In genomic region chr2:49686291-49686690, GRCh38 we compare ENCODE assay signal across 14 cellular contexts.
DNase-seq lines count a peak whose midpoint lies in the region; ATAC-seq, FAIRE-seq and TF ChIP-seq lines count a peak whose summit lies in the region.
"Had no signal": no experiment of that assay in that cellular context is flagged by ENCODE, and none has a peak within 500 bp of the region (broad histone marks: within the 10 kb centered on the region; RNA-seq: fewer than 3 reads in every experiment).

No MANE protein-coding gene starts in this region.

- H3K4me1 Mint-ChIP-seq in GM23338 = peaks cover 5% of the 10 kb centered on the region; the same call in 2 of the 3 replicates
- H3K4me1 Mint-ChIP-seq in MCF 10A (ENCODE audit: insufficient read depth, unreplicated experiment) = no peaks in the 10 kb centered on the region
- H3K4me1 Mint-ChIP-seq: B cell had no signal

- no peak overlapping the region for H2BK120ac ChIP-seq in H1 (replicated peaks; ENCODE audit: low read depth, low read length)

- no peak overlapping the region for H3K27ac ChIP-seq in GM23338 (ENCODE audit: low read depth)
- H3K27ac ChIP-seq in KMS-11 = peak overlapping the region; percentile 53; the same call in 1 of the 2 replicates
- no peak overlapping the region for H3K27ac ChIP-seq in H1 (ENCODE audit: low read depth, low read length)
- H3K27ac ChIP-seq in iPS DF 6.9 (ENCODE audit: low read length) = no peak overlapping the region
- no peak overlapping the region for H3K27ac ChIP-seq in colonic mucosa

- H2BK12ac ChIP-seq in H1 (ENCODE audit: low read depth, low read length) = no peak overlapping the region

- TF ChIP-seq CTCF in GM23338 (conservative IDR thresholded peaks at IDR 0.05; ENCODE audit: low read depth in 2 of 2) (no peak), KMS-11 (conservative IDR thresholded peaks at IDR 0.05; ENCODE audit: low read depth, low read length) (no peak), H1 (IDR thresholded peaks at IDR 0.05; ENCODE audit: control extremely low read depth in 1 of 3, insufficient read depth in 1 of 3, low read depth in 1 of 3, low read length in 3 of 3) (no peak), MCF 10A (IDR thresholded peaks at IDR 0.05; ENCODE audit: unreplicated experiment) (no peak), colonic mucosa (IDR thresholded peaks at IDR 0.05) (no peak)

- H2BK15ac ChIP-seq in H1 (ENCODE audit: low read length) = no peak overlapping the region

- no peak overlapping the region for H3K9ac ChIP-seq in KMS-11
- no peak overlapping the region for H3K9ac ChIP-seq in H1 (replicated peaks in 1 of 4; ENCODE audit: extremely low read depth in 1 of 4, low read depth in 3 of 4, low read length in 3 of 4)
- no peak overlapping the region for H3K9ac ChIP-seq in colonic mucosa (ENCODE audit: low read depth in 2 of 2, low read length in 2 of 2)

- peak; percentile 57 for FAIRE-seq in H1 (lab: Jason Lieb, UNC)
- FAIRE-seq: A204.1, GM12878 had no signal

- no peak overlapping the region for H4K5ac ChIP-seq in H1 (ENCODE audit: insufficient read length, low read depth, low read length)

- no peak overlapping the region for H2AK5ac ChIP-seq in H1 (ENCODE audit: low read depth, low read length)

- no peak for TF ChIP-seq POLR2A in H1 (IDR thresholded peaks at IDR 0.05; ENCODE audit: control extremely low read depth in 1 of 2, low read depth in 2 of 2, low read length in 2 of 2)

- CTCF ChIA-PET in H1 (lab: Charles Lee; ENCODE audit: partially characterized antibody) = interaction anchor here (1.6 kb wide), 2 partner anchors 19 to 264 kb away, joined by 4 read pairs; no protein-coding TSS in a partner anchor
- CTCF ChIA-PET in MCF 10A (lab: Yijun Ruan, JAX) = interaction anchor here (0.6 to 5.2 kb wide), 2 partner anchors 459 to 737 kb away, joined by 3 to 40 read pairs; no protein-coding TSS in a partner anchor

- no peak overlapping the region for H3K18ac ChIP-seq in H1 (ENCODE audit: extremely low read depth, low read length)

- H3K4ac ChIP-seq in H1 (replicated peaks; ENCODE audit: insufficient read length, low read depth, low read length) = no peak overlapping the region

- H3K36me3 Mint-ChIP-seq in GM23338 (ENCODE audit: low read depth) (no peaks in the 10 kb centered on the region), MCF 10A (ENCODE audit: insufficient read depth, unreplicated experiment) (no peaks in the 10 kb centered on the region)
- H3K36me3 Mint-ChIP-seq: IgD-negative memory B cell had no signal

- no peaks in the 10 kb centered on the region for H3K4me1 ChIP-seq in GM23338 (ENCODE audit: insufficient read depth)
- peaks cover 38% of the 10 kb centered on the region for H3K4me1 ChIP-seq in KMS-11 (ENCODE audit: low read depth, poor library complexity, severe bottlenecking)
- no peaks in the 10 kb centered on the region for H3K4me1 ChIP-seq in H1 (replicated peaks in 1 of 4; ENCODE audit: control insufficient read depth in 3 of 4, insufficient read depth in 4 of 4, low read length in 3 of 4)
- H3K4me1 ChIP-seq in iPS DF 6.9 (ENCODE audit: control insufficient read depth, insufficient read depth, low read length) = no peaks in the 10 kb centered on the region
- no peaks in the 10 kb centered on the region for H3K4me1 ChIP-seq in colonic mucosa

- H3K27me3 Mint-ChIP-seq in GM23338 (ENCODE audit: insufficient read depth, low read depth, poor library complexity) = no peaks in the 10 kb centered on the region
- peaks cover 22% of the 10 kb centered on the region for H3K27me3 Mint-ChIP-seq in MCF 10A (ENCODE audit: insufficient read depth, unreplicated experiment)
- H3K27me3 Mint-ChIP-seq: B cell; CD4-positive, alpha-beta T cell; IgD-negative memory B cell had no signal

- TF ChIP-seq RAD21 in H1 (IDR thresholded peaks at IDR 0.05 in 1 of 2, conservative IDR thresholded peaks at IDR 0.05 in 1 of 2; ENCODE audit: low read depth in 2 of 2, low read length in 2 of 2) = no peak

- peak; percentile 51 for DNase-seq in GM23338 (ENCODE audit: low spot score)
- DNase-seq in H1 (ENCODE audit: low read depth in 1 of 2, low spot score in 2 of 2) = no peak
- DNase-seq in iPS DF 6.9 (ENCODE audit: low read depth, low spot score) = peak; percentile 11
- DNase-seq in MCF 10A (ENCODE audit: unreplicated experiment) = no peak
- no peak for DNase-seq in colonic mucosa
- DNase-seq in COLO668 (lab: John Stamatoyannopoulos, UW; ENCODE audit: unreplicated experiment) = no peak
- DNase-seq: C1 segment of cervical spinal cord; CD4-positive, alpha-beta T cell had no signal

- intact Hi-C loops in MCF 10A (cut with micrococcal nuclease) (loop anchor here (5.0 to 10.0 kb wide), 3 partner anchors 431 to 806 kb away; no protein-coding TSS in a partner anchor), colonic mucosa (cut with DNase I) (no loop called here)

- POLR2A ChIA-PET in H1 (lab: Charles Lee; ENCODE audit: partially characterized antibody) = no interaction called here
- POLR2A ChIA-PET in MCF 10A (lab: Yijun Ruan, JAX) = no interaction called here

- H3K9me3 Mint-ChIP-seq in GM23338 (no peaks in the 10 kb centered on the region), MCF 10A (ENCODE audit: unreplicated experiment) (no peaks in the 10 kb centered on the region)
- H3K9me3 Mint-ChIP-seq: IgD-negative memory B cell had no signal

- no peaks in the 10 kb centered on the region for H4K20me1 ChIP-seq in GM23338 (replicated peaks; ENCODE audit: insufficient read depth)
- H4K20me1 ChIP-seq in KMS-11 (ENCODE audit: insufficient read depth) = no peaks in the 10 kb centered on the region
- no peaks in the 10 kb centered on the region for H4K20me1 ChIP-seq in H1 (replicated peaks in 1 of 2; ENCODE audit: control insufficient read depth in 1 of 2, insufficient read depth in 2 of 2, low read length in 2 of 2)

- H2BK20ac ChIP-seq in H1 (ENCODE audit: low read length) = no peak overlapping the region

- 91% methylated on average over 2 of the region's 2 CpGs; no CpG with 5 or more reads in 1 of the 2 experiments for whole genome bisulfite sequencing in H1 (ENCODE audit: extremely low coverage in 1 of 2, insufficient coverage in 1 of 2, insufficient read length in 1 of 2, insufficient replicate concordance in 2 of 2, low coverage in 1 of 2, low lambda C conversion rate in 2 of 2, missing lambda C conversion rate in 1 of 2), 2 experiments
- WGBS in iPS DF 6.9 (ENCODE audit: insufficient coverage, insufficient read length) = no CpG with 5 or more reads among the region's 2 CpGs

- H3K27ac Mint-ChIP-seq in GM23338 (no peak overlapping the region), MCF 10A (ENCODE audit: low read depth, unreplicated experiment) (no peak overlapping the region)
- H3K27ac Mint-ChIP-seq: B cell; CD4-positive, alpha-beta T cell; IgD-negative memory B cell had no signal

- H3K56ac ChIP-seq in H1 (replicated peaks; ENCODE audit: insufficient read length, low read depth, low read length) = no peak overlapping the region

- no peaks in the 10 kb centered on the region for H3K9me2 ChIP-seq in GM23338 (ENCODE audit: insufficient read depth)

- H4K91ac ChIP-seq in H1 (replicated peaks; ENCODE audit: insufficient read length, low read length) = no peak overlapping the region

- no peak overlapping the region for H4K8ac ChIP-seq in H1 (ENCODE audit: extremely low read depth, insufficient read depth, low read length)

- H2BK5ac ChIP-seq in H1 (ENCODE audit: low read depth, low read length) = no peak overlapping the region

- no peaks in the 10 kb centered on the region for H3K79me1 ChIP-seq in H1 (ENCODE audit: low read depth, low read length)

- ATAC-seq in GM23338 = peak; percentile 69
- ATAC-seq: GM12878, HCT116 had no signal

- H3K79me2 ChIP-seq in GM23338 (replicated peaks; ENCODE audit: insufficient read depth) (no peaks in the 10 kb centered on the region), KMS-11 (ENCODE audit: insufficient read depth, low read depth) (no peaks in the 10 kb centered on the region), H1 (ENCODE audit: control insufficient read depth in 1 of 2, insufficient read depth in 2 of 2, low read length in 2 of 2) (no peaks in the 10 kb centered on the region)

- no peak overlapping the region for H2AFZ ChIP-seq in GM23338
- peak overlapping the region; percentile 43; the same call in 1 of the 2 replicates for H2AFZ ChIP-seq in KMS-11 (ENCODE audit: low read depth)
- no peak overlapping the region for H2AFZ ChIP-seq in H1 (ENCODE audit: low read length)

- H3K36me3 ChIP-seq in GM23338 (ENCODE audit: insufficient read depth) = no peaks in the 10 kb centered on the region
- no peaks in the 10 kb centered on the region for H3K36me3 ChIP-seq in KMS-11 (ENCODE audit: insufficient read depth)
- no peaks in the 10 kb centered on the region for H3K36me3 ChIP-seq in H1 (ENCODE audit: control insufficient read depth in 2 of 4, insufficient read depth in 4 of 4, low read length in 3 of 4)
- H3K36me3 ChIP-seq in iPS DF 6.9 (ENCODE audit: control insufficient read depth, insufficient read depth, low read length) = no peaks in the 10 kb centered on the region
- H3K36me3 ChIP-seq in colonic mucosa = no peaks in the 10 kb centered on the region

- no peak overlapping the region for H3K4me3 Mint-ChIP-seq in GM23338
- H3K4me3 Mint-ChIP-seq in MCF 10A (ENCODE audit: unreplicated experiment) = no peak overlapping the region
- H3K4me3 Mint-ChIP-seq: B cell; CD4-positive, alpha-beta T cell; IgD-negative memory B cell had no signal

- H3K4me2 ChIP-seq in GM23338 (no peak overlapping the region), KMS-11 (peak overlapping the region; percentile 81), H1 (ENCODE audit: insufficient read depth in 1 of 2, low read depth in 2 of 2, low read length in 2 of 2) (no peak overlapping the region)

- H3K23me2 ChIP-seq in H1 (ENCODE audit: low read depth, low read length) = no peaks in the 10 kb centered on the region

- no peaks in the 10 kb centered on the region for H3K9me3 ChIP-seq in H1 (ENCODE audit: insufficient read depth in 2 of 2, low read depth in 1 of 2, low read length in 1 of 2)
- H3K9me3 ChIP-seq in iPS DF 6.9 (ENCODE audit: control insufficient read depth, insufficient read depth, low read length) = no peaks in the 10 kb centered on the region
- H3K9me3 ChIP-seq in colonic mucosa = no peaks in the 10 kb centered on the region

- H3K23ac ChIP-seq in H1 (ENCODE audit: insufficient read length) = no peak overlapping the region

- H3K4me3 ChIP-seq in GM23338 (no peak overlapping the region), KMS-11 (IDR thresholded peaks at IDR 0.05; ENCODE audit: insufficient read depth, low read depth, low read length) (no peak overlapping the region), H1 (ENCODE audit: extremely low read depth in 1 of 4, insufficient read depth in 2 of 4, low read depth in 3 of 4, low read length in 4 of 4) (no peak overlapping the region), iPS DF 6.9 (ENCODE audit: low read length) (no peak overlapping the region), colonic mucosa (no peak overlapping the region)
- H3K4me3 ChIP-seq: GM12878 had no signal

- no peak overlapping the region for H3K14ac ChIP-seq in H1 (ENCODE audit: insufficient read length)

- H3K27me3 ChIP-seq in GM23338 (ENCODE audit: insufficient read depth) (no peaks in the 10 kb centered on the region), KMS-11 (ENCODE audit: insufficient read depth, low read depth) (no peaks in the 10 kb centered on the region), H1 (replicated peaks in 1 of 4; ENCODE audit: control insufficient read depth in 3 of 4, extremely low read depth in 1 of 4, insufficient read depth in 3 of 4, low read length in 3 of 4) (no peaks in the 10 kb centered on the region), iPS DF 6.9 (ENCODE audit: control insufficient read depth, insufficient read depth, low read length) (no peaks in the 10 kb centered on the region), colonic mucosa (no peaks in the 10 kb centered on the region)

- no peaks in the 10 kb centered on the region for H3F3A ChIP-seq in GM23338 (replicated peaks; ENCODE audit: low read depth)

- no peak for TF ChIP-seq EP300 in H1 (IDR thresholded peaks at IDR 0.05; ENCODE audit: borderline replicate concordance in 1 of 2, low read depth in 2 of 2, low read length in 2 of 2)

- BruUV-seq in MCF 10A (replicated peaks; lab: Mats Ljungman, UMichigan) = no TSS peak

Comparison
In these comparisons a context has a peak if more than half of its experiments do, and no peak if none do; other contexts are left out.
1. DNase-seq: peak in GM23338 (single experiment) and iPS DF 6.9 (single experiment); none in H1 (0 of 2), MCF 10A (single experiment), colonic mucosa (single experiment) and COLO668 (single experiment).